Comparison of ENCODE assay signal across 13 cellular contexts in genomic region chr3:138412821-138413531, GRCh38. TPM values are rescaled to one million over a fixed set of nuclear protein-coding genes. Genes with fewer than 3 reads are reported as not detected.
DNase-seq lines count a peak whose midpoint lies in the region; ATAC-seq and TF ChIP-seq lines count a peak whose summit lies in the region.
"Had no signal": no experiment of that assay in that cellular context is flagged by ENCODE, and none has a peak within 500 bp of the region (broad histone marks: within the 10 kb centered on the region; RNA-seq: fewer than 3 reads in every experiment).

No MANE protein-coding gene starts in this region.

- no peak overlapping the region for H2AFZ ChIP-seq in GM23338

- H3K4me1 ChIP-seq in adrenal gland (replicated peaks in 1 of 2) (peaks cover 8 to 15% of the 10 kb centered on the region in 2 donors), mesendoderm (ENCODE audit: control insufficient read depth, low read depth, low read length) (no peaks in the 10 kb centered on the region), GM23338 (ENCODE audit: insufficient read depth) (peaks cover 21% of the 10 kb centered on the region)

- H3K56ac ChIP-seq in mesendoderm (ENCODE audit: low read length), result no peak overlapping the region

- H2BK5ac ChIP-seq in mesendoderm (ENCODE audit: low read length), result no peak overlapping the region

- H3K27ac ChIP-seq in adrenal gland, result peak overlapping the region in 4 of 5 donors; percentile 11 to 89 (median 76)
- H3K27ac ChIP-seq in mesendoderm (ENCODE audit: low read depth, low read length), result no peak overlapping the region
- no peak overlapping the region for H3K27ac ChIP-seq in GM23338 (ENCODE audit: low read depth)
- H3K27ac ChIP-seq: ovary had no signal

- intact Hi-C loops in adrenal gland (cut with DNase I), result loop anchor here in 1 of 2 donors (5.0 kb wide), 1 partner anchor 76 kb away; no protein-coding TSS in a partner anchor

- H3K4me3 ChIP-seq in adrenal gland (no peak overlapping the region), mesendoderm (ENCODE audit: low read length) (no peak overlapping the region), GM23338 (no peak overlapping the region)
- H3K4me3 ChIP-seq: lung, ovary had no signal

- no peaks in the 10 kb centered on the region for H3K79me1 ChIP-seq in mesendoderm (ENCODE audit: low read length)

- DNase-seq in CD1c-positive myeloid dendritic cell (ENCODE audit: extremely low spot score) (peak; percentile 87), Kasumi-1 (lab: John Stamatoyannopoulos, UW) (peak; percentile 22), adrenal gland (peak; percentile 66 to 91 (median 87)), mesendoderm (peak; percentile 39), NCI-H146 (lab: John Stamatoyannopoulos, UW) (no peak), GM23338 (ENCODE audit: low spot score) (no peak)
- no peak for DNase-seq in central memory CD4-positive, alpha-beta T cell
- DNase-seq: activated B cell treated with CpG ODN at 0.5 μM for 24 hours; ovary; stimulated activated naive CD4-positive, alpha-beta T cell had no signal

- H3K79me2 ChIP-seq in mesendoderm (ENCODE audit: control insufficient read depth, insufficient read depth, low read length), result no peaks in the 10 kb centered on the region
- no peaks in the 10 kb centered on the region for H3K79me2 ChIP-seq in GM23338 (replicated peaks; ENCODE audit: insufficient read depth)

- peaks cover 17% of the 10 kb centered on the region; the same call in 1 of the 2 replicates for H3K9me2 ChIP-seq in GM23338 (ENCODE audit: insufficient read depth)

- H3K4me2 ChIP-seq in mesendoderm (ENCODE audit: low read length) (no peak overlapping the region), GM23338 (no peak overlapping the region)

- H3K36me3 ChIP-seq in adrenal gland (replicated peaks in 1 of 2) (no peaks in the 10 kb centered on the region), mesendoderm (ENCODE audit: control insufficient read depth, insufficient read depth, low read length) (no peaks in the 10 kb centered on the region), GM23338 (ENCODE audit: insufficient read depth) (no peaks in the 10 kb centered on the region)
- H3K36me3 ChIP-seq: ovary had no signal

- H3K18ac ChIP-seq in mesendoderm (ENCODE audit: low read length), result no peak overlapping the region

- peaks cover 33% of the 10 kb centered on the region for H3K4me1 Mint-ChIP-seq in GM23338
- H3K4me1 Mint-ChIP-seq: activated B cell treated with CpG ODN at 0.5 μM for 24 hours had no signal

- no peaks in the 10 kb centered on the region; the same call in 2 of the 3 replicates for H3K9me3 Mint-ChIP-seq in GM23338
- H3K9me3 Mint-ChIP-seq: activated B cell treated with CpG ODN at 0.5 μM for 24 hours had no signal

- no peak overlapping the region for H2AK5ac ChIP-seq in mesendoderm (ENCODE audit: low read length)

- H3K4ac ChIP-seq in mesendoderm (ENCODE audit: low read depth, low read length), result no peak overlapping the region

- no peak overlapping the region for H4K5ac ChIP-seq in mesendoderm (ENCODE audit: low read length)

- H3K23ac ChIP-seq in mesendoderm (ENCODE audit: low read length), result no peak overlapping the region

- H2BK15ac ChIP-seq in mesendoderm (replicated peaks; ENCODE audit: low read depth), result no peak overlapping the region

- H3K4me3 Mint-ChIP-seq in GM23338, result no peak overlapping the region
- H3K4me3 Mint-ChIP-seq: activated B cell treated with CpG ODN at 0.5 μM for 24 hours had no signal

- H4K8ac ChIP-seq in mesendoderm (ENCODE audit: low read depth, low read length), result no peak overlapping the region

- H3K27me3 ChIP-seq in adrenal gland (no peaks in the 10 kb centered on the region), mesendoderm (ENCODE audit: insufficient read depth, low read length, poor library complexity) (no peaks in the 10 kb centered on the region), GM23338 (ENCODE audit: insufficient read depth) (no peaks in the 10 kb centered on the region)
- H3K27me3 ChIP-seq: ovary had no signal

- H4K20me1 ChIP-seq in GM23338 (replicated peaks; ENCODE audit: insufficient read depth), result no peaks in the 10 kb centered on the region

- H2BK120ac ChIP-seq in mesendoderm (ENCODE audit: low read depth, low read length), result no peak overlapping the region

- WGBS in adrenal gland, 4 donors, result 31 to 55% (median 43%) methylated on average over 5 to 7 of the region's 7 CpGs
- no CpG with 5 or more reads among the region's 7 CpGs for WGBS in mesendoderm (ENCODE audit: extremely low coverage, insufficient coverage, low lambda C conversion rate)

- H3K27ac Mint-ChIP-seq in GM23338, result no peak overlapping the region
- H3K27ac Mint-ChIP-seq: activated B cell treated with CpG ODN at 0.5 μM for 24 hours had no signal

- H3K9me3 ChIP-seq in adrenal gland (replicated peaks in 1 of 3), result no peaks in the 10 kb centered on the region
- H3K9me3 ChIP-seq: ovary had no signal

- TF ChIP-seq CTCF in adrenal gland (IDR thresholded peaks at IDR 0.05) (peak in 2 of 6 experiments; percentile 30 to 31), GM23338 (conservative IDR thresholded peaks at IDR 0.05; ENCODE audit: low read depth in 2 of 2) (no peak)

- peak in 1 of 2 donors; percentile 39 for TF ChIP-seq POLR2A in adrenal gland (IDR thresholded peaks at IDR 0.05)

- ATAC-seq in GM21367 (IDR thresholded peaks at IDR 0.05; ENCODE audit: unreplicated experiment) (no peak), GM23338 (no peak)

- H3K36me3 Mint-ChIP-seq in GM23338 (ENCODE audit: low read depth), result no peaks in the 10 kb centered on the region

- H3K9ac ChIP-seq in mesendoderm (ENCODE audit: low read length), result no peak overlapping the region

- peaks cover 12% of the 10 kb centered on the region for H3K27me3 Mint-ChIP-seq in GM23338 (ENCODE audit: insufficient read depth, low read depth, poor library complexity)

- H3F3A ChIP-seq in GM23338 (replicated peaks; ENCODE audit: low read depth), result peaks cover 3% of the 10 kb centered on the region; the same call in 1 of the 2 replicates

TF ChIP-seq in GM23338, 12 proteins besides CTCF, POLR2A, EP300 and RAD21 (continues in another document):
- no peak for TF ChIP-seq CREB1 (CRISPR knock-in tag; IDR thresholded peaks at IDR 0.05; ENCODE audit: low read depth)
- TF ChIP-seq, protein P1, sequence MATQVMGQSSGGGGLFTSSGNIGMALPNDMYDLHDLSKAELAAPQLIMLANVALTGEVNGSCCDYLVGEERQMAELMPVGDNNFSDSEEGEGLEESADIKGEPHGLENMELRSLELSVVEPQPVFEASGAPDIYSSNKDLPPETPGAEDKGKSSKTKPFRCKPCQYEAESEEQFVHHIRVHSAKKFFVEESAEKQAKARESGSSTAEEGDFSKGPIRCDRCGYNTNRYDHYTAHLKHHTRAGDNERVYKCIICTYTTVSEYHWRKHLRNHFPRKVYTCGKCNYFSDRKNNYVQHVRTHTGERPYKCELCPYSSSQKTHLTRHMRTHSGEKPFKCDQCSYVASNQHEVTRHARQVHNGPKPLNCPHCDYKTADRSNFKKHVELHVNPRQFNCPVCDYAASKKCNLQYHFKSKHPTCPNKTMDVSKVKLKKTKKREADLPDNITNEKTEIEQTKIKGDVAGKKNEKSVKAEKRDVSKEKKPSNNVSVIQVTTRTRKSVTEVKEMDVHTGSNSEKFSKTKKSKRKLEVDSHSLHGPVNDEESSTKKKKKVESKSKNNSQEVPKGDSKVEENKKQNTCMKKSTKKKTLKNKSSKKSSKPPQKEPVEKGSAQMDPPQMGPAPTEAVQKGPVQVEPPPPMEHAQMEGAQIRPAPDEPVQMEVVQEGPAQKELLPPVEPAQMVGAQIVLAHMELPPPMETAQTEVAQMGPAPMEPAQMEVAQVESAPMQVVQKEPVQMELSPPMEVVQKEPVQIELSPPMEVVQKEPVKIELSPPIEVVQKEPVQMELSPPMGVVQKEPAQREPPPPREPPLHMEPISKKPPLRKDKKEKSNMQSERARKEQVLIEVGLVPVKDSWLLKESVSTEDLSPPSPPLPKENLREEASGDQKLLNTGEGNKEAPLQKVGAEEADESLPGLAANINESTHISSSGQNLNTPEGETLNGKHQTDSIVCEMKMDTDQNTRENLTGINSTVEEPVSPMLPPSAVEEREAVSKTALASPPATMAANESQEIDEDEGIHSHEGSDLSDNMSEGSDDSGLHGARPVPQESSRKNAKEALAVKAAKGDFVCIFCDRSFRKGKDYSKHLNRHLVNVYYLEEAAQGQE (IDR thresholded peaks at IDR 0.05; ENCODE audit: unreplicated experiment), result no peak
- no peak for TF ChIP-seq ZNF114 (CRISPR knock-in tag; IDR thresholded peaks at IDR 0.05)

RNA-seq across cellular contexts. Expression of gene ESYT3, which starts 21.4 kb away (rescaled TPM):
- total RNA-seq in adrenal gland, result under 1 TPM in 7 of 8 donors, not detected in 1; 0.14 to 0.30 (median 0.17) TPM
- 1 to 10 TPM in 1 of 3 donors, under 1 TPM in 2; 0.16 to 1.2 (median 0.30) TPM for polyA plus RNA-seq in adrenal gland
- polyA plus RNA-seq in mesendoderm (2013, experiment 1 of 2), result 1.9 TPM
- polyA plus RNA-seq in mesendoderm (2013, experiment 2 of 2), result 1.9 TPM
- 7.4 and 8.2 TPM in 2 replicates for total RNA-seq in GM23338 (2014; rRNA removed; shearing (Covaris generic))
- polyA plus RNA-seq in GM23338 (2016; fragmentation: Nextera tagmentation; extraction: Ambion mirVana), result 3.5 TPM in 2 replicates
- total RNA-seq: activated B cell treated with CpG ODN at 0.5 μM for 24 hours, glomerular endothelial cell had no signal

Comparison
In these comparisons a context has a peak if more than half of its experiments do, and no peak if none do; other contexts are left out.
1. DNase-seq: peak in CD1c-positive myeloid dendritic cell (single experiment), Kasumi-1 (2 of 2), adrenal gland (7 of 7) and mesendoderm (single experiment); none in central memory CD4-positive, alpha-beta T cell (single experiment), NCI-H146 (single experiment) and GM23338 (single experiment).
2. H3K27ac ChIP-seq: peak in adrenal gland (4 of 5); none in mesendoderm (single experiment) and GM23338 (single experiment).